11 cellular contexts compared by ENCODE assay signal in genomic region chr22:23627401-23628055, GRCh38. TPM values are rescaled to one million over a fixed set of nuclear protein-coding genes. Genes with fewer than 3 reads are reported as not detected.
DNase-seq lines count a peak whose midpoint lies in the region; ATAC-seq and TF ChIP-seq lines count a peak whose summit lies in the region.
"Not testable (repeated sequence)": the region's sequence is repeated elsewhere in the genome, so short reads cannot be mapped to it uniquely, and the experiment has no call there.
"Had no signal": no experiment of that assay in that cellular context is flagged by ENCODE, and none has a peak within 500 bp of the region (broad histone marks: within the 10 kb centered on the region; RNA-seq: fewer than 3 reads in every experiment).

No MANE protein-coding gene starts in this region.

- intact Hi-C loops in CD4-positive, alpha-beta memory T cell (cut with micrococcal nuclease): loop anchor here (5.0 to 10.0 kb wide), 2 partner anchors 220 to 327 kb away; no protein-coding TSS in a partner anchor

- ATAC-seq in foreskin keratinocyte: peak; percentile 48

- not testable (repeated sequence) for H3K9me3 ChIP-seq in CD4-positive, alpha-beta memory T cell (ENCODE audit: control insufficient read depth in 1 of 2, low read length in 2 of 2)

- H3K27me3 ChIP-seq in CD4-positive, alpha-beta memory T cell (ENCODE audit: insufficient read depth, low read length); foreskin keratinocyte: not testable (repeated sequence)

- H3K4me3 Mint-ChIP-seq in CD4-positive, alpha-beta memory T cell; nephron progenitor cell: not testable (repeated sequence)

- not testable (repeated sequence) for H3K9me3 Mint-ChIP-seq in CD4-positive, alpha-beta memory T cell; nephron progenitor cell

- H3K36me3 Mint-ChIP-seq in CD4-positive, alpha-beta memory T cell; nephron progenitor cell (ENCODE audit: low read depth): not testable (repeated sequence)

- POLR2A ChIA-PET in CD4-positive, alpha-beta memory T cell (lab: Charles Lee; ENCODE audit: partially characterized antibody): interaction anchor here (1.0 kb wide), 1 partner anchor 230 kb away, joined by 3 read pairs; the partner anchor contains the start of gene SLC2A11

- peak; percentile 49 to 58 (median 56) for DNase-seq in CD4-positive, alpha-beta memory T cell
- peak; percentile 43 for DNase-seq in HFF-Myc (ENCODE audit: extremely low read depth, low read depth)
- peak; percentile 70 for DNase-seq in OCI-M1 (lab: John Stamatoyannopoulos, UW)
- peak; percentile 71 for DNase-seq in activated CD4-positive, alpha-beta T cell treated with anti-CD3 and anti-CD28 coated beads for 48 hours
- DNase-seq in activated naive CD8-positive, alpha-beta T cell treated with anti-CD3 and anti-CD28 coated beads, Interleukin-2, amount 50 U/mL, for 16 hours (ENCODE audit: low read depth, low spot score): peak; percentile 14
- DNase-seq in foreskin keratinocyte, nephron progenitor cell: not testable (repeated sequence)
- peak; percentile 20 to 45 for DNase-seq in stimulated activated CD8-positive, alpha-beta memory T cell treated with anti-CD3 and anti-CD28 coated beads, Interleukin-2, amount 100 ng/mL, for 48 hours (ENCODE audit: low read depth in 2 of 2)

- not testable (repeated sequence) for H3K4me1 Mint-ChIP-seq in CD4-positive, alpha-beta memory T cell
- peaks cover 19% of the 10 kb centered on the region for H3K4me1 Mint-ChIP-seq in nephron progenitor cell

- not testable (repeated sequence) for H3K27me3 Mint-ChIP-seq in CD4-positive, alpha-beta memory T cell
- peaks cover 21% of the 10 kb centered on the region for H3K27me3 Mint-ChIP-seq in nephron progenitor cell (ENCODE audit: low read depth, poor library complexity)

- not testable (repeated sequence) for H3K36me3 ChIP-seq in CD4-positive, alpha-beta memory T cell (ENCODE audit: insufficient read depth, low read length)

- TF ChIP-seq CTCF in HFF-Myc (IDR thresholded peaks at IDR 0.05; ENCODE audit: low read depth, low read length, missing control alignments) (peak; percentile 45), foreskin keratinocyte (conservative IDR thresholded peaks at IDR 0.05) (peak; percentile 52)
- TF ChIP-seq CTCF in nephron progenitor cell (IDR thresholded peaks at IDR 0.05): not testable (repeated sequence)

- H3K4me3 ChIP-seq in CD4-positive, alpha-beta memory T cell (ENCODE audit: low read length in 2 of 2); HFF-Myc (replicated peaks; ENCODE audit: low read depth, low read length): not testable (repeated sequence)

- H3K27ac Mint-ChIP-seq in CD4-positive, alpha-beta memory T cell: peak overlapping the region in 1 of 7 donors; percentile 71
- peak overlapping the region; percentile 26 for H3K27ac Mint-ChIP-seq in nephron progenitor cell

- CTCF ChIA-PET in CD4-positive, alpha-beta memory T cell (lab: Charles Lee; ENCODE audit: partially characterized antibody): interaction anchor here (0.6 to 1.6 kb wide), 8 partner anchors 9 to 441 kb away, joined by 3 to 7 read pairs (median 4); partner anchors contain the start of gene SLC2A11

- not testable (repeated sequence) for H3K27ac ChIP-seq in CD4-positive, alpha-beta memory T cell (ENCODE audit: low read depth, low read length); foreskin keratinocyte

- not testable (repeated sequence) for H3K4me1 ChIP-seq in CD4-positive, alpha-beta memory T cell (ENCODE audit: insufficient read depth, low read length); foreskin keratinocyte

RNA-seq across cellular contexts. Expression of gene DRICH1, which starts 4.6 kb away (rescaled TPM):
- 1 to 10 TPM; 4.2 to 4.5 TPM for total RNA-seq in CD4-positive, alpha-beta memory T cell
- not detected for polyA plus RNA-seq in CD4-positive, alpha-beta memory T cell
- 0.11 TPM in 1 of 2 replicates, not detected in the other for total RNA-seq in foreskin keratinocyte
- polyA plus RNA-seq in foreskin keratinocyte: 0.08 and 0.10 TPM in 2 replicates

RNA-seq across cellular contexts. Expression of gene IGLL1, which starts 47.4 kb away (rescaled TPM):
- total RNA-seq in CD4-positive, alpha-beta memory T cell: not detected
- not detected for polyA plus RNA-seq in CD4-positive, alpha-beta memory T cell
- total RNA-seq in foreskin keratinocyte: not detected in 2 replicates
- not detected in 2 replicates for polyA plus RNA-seq in foreskin keratinocyte
- total RNA-seq: mesothelial cell of epicardium, PC-3, temporal lobe had no signal
